In genomic region chr3:72008226-72008996, GRCh38 we compare ENCODE assay signal across 1 cellular context.
TF ChIP-seq lines count a peak whose summit lies in the region.

No MANE protein-coding gene starts in this region.

TF ChIP-seq in HepG2, 621 proteins besides CTCF, POLR2A, EP300 and RAD21 (continued from another document):
- TF ChIP-seq ATF6 (CRISPR knock-in tag; conservative IDR thresholded peaks at IDR 0.05) (no peak), ZBTB34 (CRISPR knock-in tag; IDR thresholded peaks at IDR 0.05) (no peak)
TF ChIP-seq in HepG2: peak in this region for 0.
